In genomic region chr19:56197646-56198045, GRCh38 we compare ENCODE assay signal across 13 cellular contexts. TPM values are rescaled to one million over a fixed set of nuclear protein-coding genes. Genes with fewer than 3 reads are reported as not detected.
"Had no signal": no experiment of that assay in that cellular context is flagged by ENCODE, and none has a peak within 500 bp of the region (broad histone marks: within the 10 kb centered on the region; RNA-seq: fewer than 3 reads in every experiment).

Gene ZSCAN5B (minus strand): TSS chr19:56197783. CDS start chr19:56193052, 4,731 bp downstream.

RNA-seq across cellular contexts. Expression of gene ZSCAN5B, which starts in this region (rescaled TPM):
- total RNA-seq: stomach, subcutaneous adipose tissue, suprapubic skin, temporal lobe, thoracic aorta, thyroid gland, tibial nerve, transverse colon, upper lobe of left lung, ureter, urinary bladder, uterus, vagina had no signal
- polyA plus RNA-seq: stomach, urinary bladder had no signal
